ENCODE assay signal across 8 cellular contexts in genomic region chr15:37096878-37097568, GRCh38. TPM values are rescaled to one million over a fixed set of nuclear protein-coding genes. Genes with fewer than 3 reads are reported as not detected.
A peak's percentile ranks its signal among the peaks of the same experiment; 100 is the strongest.
DNase-seq lines count a peak whose midpoint lies in the region; ATAC-seq, FAIRE-seq and TF ChIP-seq lines count a peak whose summit lies in the region.

No MANE protein-coding gene starts in this region.

- H3K27ac Mint-ChIP-seq in activated CD4-positive, alpha-beta T cell treated with anti-CD3 and anti-CD28 coated beads, Interleukin-2, amount 10 ng/mL, durations not matched to agents 7 days and 5 days: no peak overlapping the region
- H3K27ac Mint-ChIP-seq in activated CD4-positive, alpha-beta T cell treated with anti-CD3 and anti-CD28 coated beads, Interleukin-2, amount 10 ng/mL, durations not matched to agents 24 days and 14 days: no peak overlapping the region

- POLR2A ChIA-PET in activated CD4-positive, alpha-beta T cell treated with anti-CD3 and anti-CD28 coated beads, Interleukin-2, amount 10 ng/mL, durations not matched to agents 7 days and 5 days (lab: Charles Lee): no interaction called here
- POLR2A ChIA-PET in GM12878 (lab: Charles Lee): interaction anchor here (0.6 to 2.4 kb wide), 3 partner anchors 11 to 190 kb away, joined by 4 to 13 read pairs (median 5); no protein-coding TSS in a partner anchor

- H2AFZ ChIP-seq in GM12878 (ENCODE audit: control insufficient read depth, low read depth, low read length): peak overlapping the region; percentile 47

- peak overlapping the region; percentile 24; the same call in 1 of the 2 replicates for H3K27ac ChIP-seq in GM12878 (ENCODE audit: control insufficient read depth, insufficient read depth)
- H3K27ac ChIP-seq in left lung: peak overlapping the region; percentile 46 to 83
- peak overlapping the region; percentile 51 to 92 (median 53) for H3K27ac ChIP-seq in thyroid gland

- H3K4me3 Mint-ChIP-seq in activated CD4-positive, alpha-beta T cell treated with anti-CD3 and anti-CD28 coated beads, Interleukin-2, amount 10 ng/mL, durations not matched to agents 7 days and 5 days: peak overlapping the region; percentile 38
- H3K4me3 Mint-ChIP-seq in activated CD4-positive, alpha-beta T cell treated with anti-CD3 and anti-CD28 coated beads, Interleukin-2, amount 10 ng/mL, durations not matched to agents 24 days and 14 days: no peak overlapping the region

- intact Hi-C loops in activated CD4-positive, alpha-beta T cell treated with anti-CD3 and anti-CD28 coated beads, Interleukin-2, amount 10 ng/mL, durations not matched to agents 24 days and 14 days (cut with micrococcal nuclease): no loop called here
- intact Hi-C loops in GM12878 (cut with micrococcal nuclease; ENCODE audit: unreplicated experiment) (no loop called here), left lung (cut with DNase I) (no loop called here), thyroid gland (cut with DNase I) (no loop called here)

- peaks cover 23% of the 10 kb centered on the region for H3K4me1 Mint-ChIP-seq in activated CD4-positive, alpha-beta T cell treated with anti-CD3 and anti-CD28 coated beads, Interleukin-2, amount 10 ng/mL, durations not matched to agents 7 days and 5 days
- H3K4me1 Mint-ChIP-seq in activated CD4-positive, alpha-beta T cell treated with anti-CD3 and anti-CD28 coated beads, Interleukin-2, amount 10 ng/mL, durations not matched to agents 24 days and 14 days: peaks cover 20% of the 10 kb centered on the region

- no peaks in the 10 kb centered on the region for H3K9me3 Mint-ChIP-seq in activated CD4-positive, alpha-beta T cell treated with anti-CD3 and anti-CD28 coated beads, Interleukin-2, amount 10 ng/mL, durations not matched to agents 7 days and 5 days
- H3K9me3 Mint-ChIP-seq in activated CD4-positive, alpha-beta T cell treated with anti-CD3 and anti-CD28 coated beads, Interleukin-2, amount 10 ng/mL, durations not matched to agents 24 days and 14 days: peaks cover 14% of the 10 kb centered on the region

- CTCF ChIA-PET in activated CD4-positive, alpha-beta T cell treated with anti-CD3 and anti-CD28 coated beads, Interleukin-2, amount 10 ng/mL, durations not matched to agents 7 days and 5 days (lab: Charles Lee): no interaction called here
- CTCF ChIA-PET in GM12878 (lab: Yijun Ruan, JAX): interaction anchor here (1.4 kb wide), 1 partner anchor 10 kb away, joined by 3 read pairs; no protein-coding TSS in a partner anchor

- no peak for TF ChIP-seq EP300 in GM12878 (IDR thresholded peaks at IDR 0.05; ENCODE audit: borderline replicate concordance in 1 of 2, control insufficient read depth in 1 of 2, low read depth in 2 of 2, low read length in 2 of 2)

- FAIRE-seq in GM12878 (lab: Jason Lieb, UNC): no peak

- TF ChIP-seq CTCF in GM12878 (IDR thresholded peaks at IDR 0.05 in 2 of 3, conservative IDR thresholded peaks at IDR 0.05 in 1 of 3; ENCODE audit: control insufficient read depth in 2 of 3, extremely low read depth in 1 of 3, insufficient read depth in 1 of 3, low read depth in 3 of 3, low read length in 3 of 3): no peak
- no peak for TF ChIP-seq CTCF in left lung (IDR thresholded peaks at IDR 0.05)
- TF ChIP-seq CTCF in thyroid gland (IDR thresholded peaks at IDR 0.05): no peak

- H3K27me3 Mint-ChIP-seq in activated CD4-positive, alpha-beta T cell treated with anti-CD3 and anti-CD28 coated beads, Interleukin-2, amount 10 ng/mL, durations not matched to agents 7 days and 5 days: peaks cover 86% of the 10 kb centered on the region
- peaks cover 82% of the 10 kb centered on the region for H3K27me3 Mint-ChIP-seq in activated CD4-positive, alpha-beta T cell treated with anti-CD3 and anti-CD28 coated beads, Interleukin-2, amount 10 ng/mL, durations not matched to agents 24 days and 14 days

- H4K20me1 ChIP-seq in GM12878 (ENCODE audit: control insufficient read depth, insufficient read depth): no peaks in the 10 kb centered on the region

- H3K27me3 ChIP-seq in GM12878 (replicated peaks in 1 of 2; ENCODE audit: control insufficient read depth in 2 of 2, insufficient read depth in 2 of 2, low read length in 1 of 2) (no peaks in the 10 kb centered on the region; a peak in 1 of 4 replicates), left lung (peaks cover 0 to 84% of the 10 kb centered on the region in 2 donors), thyroid gland (peaks cover 6% of the 10 kb centered on the region)

- peaks cover 7% of the 10 kb centered on the region for H3K36me3 Mint-ChIP-seq in activated CD4-positive, alpha-beta T cell treated with anti-CD3 and anti-CD28 coated beads, Interleukin-2, amount 10 ng/mL, durations not matched to agents 7 days and 5 days (ENCODE audit: low read depth)
- H3K36me3 Mint-ChIP-seq in activated CD4-positive, alpha-beta T cell treated with anti-CD3 and anti-CD28 coated beads, Interleukin-2, amount 10 ng/mL, durations not matched to agents 24 days and 14 days (ENCODE audit: low read depth): peaks cover 8% of the 10 kb centered on the region

- RAD21 ChIA-PET in GM12878 (lab: Charles Lee; ENCODE audit: unreplicated experiment): interaction anchor here (1.0 kb wide), 1 partner anchor 11 kb away, joined by 4 read pairs; no protein-coding TSS in a partner anchor

- H3K9me3 ChIP-seq in GM12878 (replicated peaks; ENCODE audit: control insufficient read depth, insufficient read depth, low read length) (no peaks in the 10 kb centered on the region), left lung (no peaks in the 10 kb centered on the region), thyroid gland (no peaks in the 10 kb centered on the region)

- TF ChIP-seq POLR2A in GM12878 (IDR thresholded peaks at IDR 0.05; ENCODE audit: low read depth, low read length): no peak
- TF ChIP-seq POLR2A in thyroid gland (IDR thresholded peaks at IDR 0.05): no peak

- 59% methylated on average over 23 of the region's 23 CpGs for WGBS in GM12878 (ENCODE audit: insufficient coverage, insufficient replicate concordance, low lambda C conversion rate, missing lambda C conversion rate)
- 18 to 26% methylated on average over 23 of the region's 23 CpGs for WGBS in thyroid gland, 2 donors

- peak overlapping the region; percentile 96 for H3K4me2 ChIP-seq in GM12878 (ENCODE audit: control insufficient read depth, insufficient read depth)

- SMC1A ChIA-PET in GM12878 (lab: Charles Lee; ENCODE audit: uncharacterized antibody, unreplicated experiment): interaction anchor here (0.8 to 1.6 kb wide), 5 partner anchors 11 to 218 kb away, joined by 3 to 5 read pairs (median 4); no protein-coding TSS in a partner anchor

- DNase-seq in activated CD4-positive, alpha-beta T cell treated with anti-CD3 and anti-CD28 coated beads, Interleukin-2, amount 10 ng/mL, durations not matched to agents 7 days and 5 days: no peak
- DNase-seq in activated CD4-positive, alpha-beta T cell treated with anti-CD3 and anti-CD28 coated beads, Interleukin-2, amount 10 ng/mL, durations not matched to agents 24 days and 14 days: no peak
- DNase-seq in GM12878 (ENCODE audit: low read depth, low spot score) (no peak), left lung (no peak), thyroid gland (no peak), GF-D8 (lab: John Stamatoyannopoulos, UW) (no peak)
- no peak for DNase-seq in activated naive CD4-positive, alpha-beta T cell treated with Interleukin-2 at 50 U/mL for 16 hours

- H3K4me1 ChIP-seq in GM12878 (ENCODE audit: control insufficient read depth, insufficient read depth, low read length) (peaks cover 13% of the 10 kb centered on the region), left lung (peaks cover 0 to 6% of the 10 kb centered on the region in 2 donors), thyroid gland (peaks cover 4 to 8% of the 10 kb centered on the region in 2 donors)

- H3K4me3 ChIP-seq in GM12878 (peak overlapping the region; percentile 87), left lung (peak overlapping the region; percentile 57 to 70), thyroid gland (replicated peaks in 1 of 3) (peak overlapping the region in 1 of 3 donors; percentile 55)

- no peak for TF ChIP-seq RAD21 in GM12878 (IDR thresholded peaks at IDR 0.05; ENCODE audit: insufficient read depth, low read depth, low read length)

- peaks cover 28% of the 10 kb centered on the region for H3K79me2 ChIP-seq in GM12878 (ENCODE audit: control insufficient read depth, insufficient read depth, low read length)

- H3K36me3 ChIP-seq in GM12878 (ENCODE audit: control insufficient read depth in 2 of 2, insufficient read depth in 2 of 2, low read length in 1 of 2) (no peaks in the 10 kb centered on the region; a peak in 1 of 4 replicates), left lung (no peaks in the 10 kb centered on the region), thyroid gland (no peaks in the 10 kb centered on the region)

- in situ Hi-C loops in GM12878 (cut with MboI): loop anchor here (10.0 kb wide), 1 partner anchor 1572 kb away; no protein-coding TSS in a partner anchor

- ATAC-seq in GM12878: no peak
- ATAC-seq in left lung: no peak
- ATAC-seq in HG03097 (IDR thresholded peaks at IDR 0.05; ENCODE audit: low FRiP score, unreplicated experiment): no peak

- BruUV-seq in GM12878 (replicated peaks; lab: Mats Ljungman, UMichigan): TSS peak; percentile 42

- peak overlapping the region; percentile 56 for H3K9ac ChIP-seq in GM12878 (ENCODE audit: control insufficient read depth, insufficient read depth, low read length)

TF ChIP-seq in GM12878, 131 proteins besides CTCF, POLR2A, EP300 and RAD21 (continues in another document):
- TF ChIP-seq NR2C2 (IDR thresholded peaks at IDR 0.05; ENCODE audit: borderline replicate concordance, control insufficient read depth, insufficient read length, low read depth): no peak

RNA-seq across cellular contexts. Expression of gene MEIS2, which starts 3.3 kb away (rescaled TPM):
- total RNA-seq in activated CD4-positive, alpha-beta T cell treated with anti-CD3 and anti-CD28 coated beads, Interleukin-2, amount 10 ng/mL, durations not matched to agents 7 days and 5 days: not detected
- total RNA-seq in activated CD4-positive, alpha-beta T cell treated with anti-CD3 and anti-CD28 coated beads, Interleukin-2, amount 10 ng/mL, durations not matched to agents 24 days and 14 days: not detected in 2 replicates
- 136 and 143 TPM in 2 replicates for total RNA-seq in GM12878 (2013; cell fraction: nucleolus; rRNA removed)
- total RNA-seq in GM12878 (2014; rRNA removed): 35.2 and 38.6 TPM in 2 replicates
- total RNA-seq in GM12878 (2014; rRNA removed; fragmentation: Illumina TruSeq; extraction: Trizol): 32.3 and 34.0 TPM in 2 replicates
- total RNA-seq in GM12878 (2021): 33.4 and 34.8 TPM in 2 replicates
- 6.0 TPM for polyA plus RNA-seq in GM12878 (2011; ENCODE audit: low read depth)
- 13.1 and 21.2 TPM in 2 replicates for polyA plus RNA-seq in GM12878 (2011; rRNA removed)
- 19.9 and 22.9 TPM in 2 replicates for polyA plus RNA-seq in GM12878 (2011; cell fraction: cytosol; rRNA removed)
- 49.1 and 52.6 TPM in 2 replicates for polyA plus RNA-seq in GM12878 (2011; cell fraction: nucleus; rRNA removed)
- polyA plus RNA-seq in GM12878 (2012): 10.5 and 12.8 TPM in 2 replicates
- polyA plus RNA-seq in GM12878 (2014; fragmentation: Illumina TruSeq; extraction: Trizol): 48.9 and 54.0 TPM in 2 replicates
- polyA plus RNA-seq in GM12878 (2014; fragmentation: Nextera tagmentation; extraction: Ambion mirVana): 1 to 10 TPM; 9.2 to 9.4 TPM
- 17.4 and 22.3 TPM in 2 replicates for polyA plus RNA-seq in GM12878 (2014; rRNA removed)
- polyA plus RNA-seq in GM12878 (2016; fragmentation: Nextera tagmentation; extraction: Ambion mirVana): 10 to 100 TPM; 16.9 to 19.7 TPM
- 47.6 and 57.6 TPM in 2 replicates for polyA minus RNA-seq in GM12878 (2011; rRNA and poly(A)+ RNA removed)
- polyA minus RNA-seq in GM12878 (2011; cell fraction: cytosol; rRNA and poly(A)+ RNA removed): 8.1 and 9.4 TPM in 2 replicates
- polyA minus RNA-seq in GM12878 (2011; cell fraction: nucleus; rRNA and poly(A)+ RNA removed): 88.5 and 167 TPM in 2 replicates
- 10 to 100 TPM; 14.1 to 18.7 TPM for total RNA-seq in left lung
- total RNA-seq in thyroid gland: 10 to 100 TPM; 14.8 to 28.4 (median 20.4) TPM

Comparison
In these comparisons a context has a peak if more than half of its experiments do, and no peak if none do; other contexts are left out.
1. RNA of gene MEIS2, which starts 3.3 kb away (total RNA-seq): 32.3 to 143 TPM in GM12878, 14.8 to 28.4 TPM in thyroid gland and 14.1 to 18.7 TPM in left lung; not detected in activated CD4-positive, alpha-beta T cell treated with anti-CD3 and anti-CD28 coated beads, Interleukin-2, amount 10 ng/mL, durations not matched to agents 7 days and 5 days and not detected in activated CD4-positive, alpha-beta T cell treated with anti-CD3 and anti-CD28 coated beads, Interleukin-2, amount 10 ng/mL, durations not matched to agents 24 days and 14 days; every median in the first group is over 10 times any median in the second.
2. Peak in every context shown above with its lines, with median percentiles within 50 percentile points of each other: H3K27ac ChIP-seq.